In the genomic region with DNA sequence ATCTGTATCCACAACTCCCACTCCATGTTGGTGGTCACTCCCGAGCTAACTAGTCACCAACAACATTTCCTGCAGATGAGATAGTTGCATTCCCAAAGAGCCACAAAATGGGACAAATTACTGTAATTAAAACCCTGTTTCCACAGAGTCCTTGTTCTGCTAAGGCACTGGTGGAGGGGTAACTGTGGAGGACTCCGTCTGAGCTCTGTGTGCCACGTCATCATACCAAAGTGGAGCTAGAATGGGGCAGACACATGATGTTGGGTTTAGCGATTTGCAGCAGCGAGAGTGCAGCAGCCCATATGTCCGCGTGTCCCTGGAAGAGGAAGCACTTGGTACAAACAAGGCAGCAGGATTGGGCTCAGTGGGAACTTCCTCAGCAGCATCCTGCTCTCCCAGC, we compare ENCODE assay signal across 16 cellular contexts.
DNase-seq lines count a peak whose midpoint lies in the region; ATAC-seq, FAIRE-seq and TF ChIP-seq lines count a peak whose summit lies in the region.
"Had no signal": no experiment of that assay in that cellular context is flagged by ENCODE, and none has a peak within 500 bp of the region (broad histone marks: within the 10 kb centered on the region; RNA-seq: fewer than 3 reads in every experiment).

No MANE protein-coding gene starts in this region.

- H3K18ac ChIP-seq in H1 (ENCODE audit: extremely low read depth, low read length): peak overlapping the region; percentile 89

- H2AFZ ChIP-seq in HepG2 (ENCODE audit: low read length) (no peak overlapping the region), H1 (ENCODE audit: low read length) (peak overlapping the region; percentile 94), smooth muscle cell (ENCODE audit: low read depth) (no peak overlapping the region)
- H2AFZ ChIP-seq: GM23248 had no signal

- H3K9ac ChIP-seq in HepG2 (ENCODE audit: insufficient read depth, low read depth, low read length) (no peak overlapping the region), H1 (replicated peaks in 1 of 4; ENCODE audit: extremely low read depth in 1 of 4, low read depth in 3 of 4, low read length in 3 of 4) (no peak overlapping the region), kidney (ENCODE audit: low read length in 2 of 2) (no peak overlapping the region), smooth muscle cell (ENCODE audit: low read depth) (no peak overlapping the region)
- H3K9ac ChIP-seq: BLaER1 treated with 17β-estradiol and CSF1 and Interleukin-3, amounts not matched to agents 10 nM and 100 nM; GM23248 had no signal

- CTCF ChIA-PET in HepG2 (lab: Yijun Ruan, JAX; ENCODE audit: low intra/inter-chr PET ratio, low total read pairs) (no interaction called here), H1 (lab: Charles Lee; ENCODE audit: partially characterized antibody) (interaction anchor here (0.6 to 1.4 kb wide), 3 partner anchors 56 to 402 kb away, joined by 3 read pairs; no protein-coding TSS in a partner anchor)

- no peak for DNase-seq in HepG2 (ENCODE audit: low spot score)
- no peak for DNase-seq in right lobe of liver
- no peak for DNase-seq in H1 (ENCODE audit: low read depth in 1 of 2, low spot score in 2 of 2)
- DNase-seq in kidney: peak; percentile 31
- no peak for DNase-seq in smooth muscle cell (lab: John Stamatoyannopoulos, UW; ENCODE audit: unreplicated experiment)
- no peak for DNase-seq in GM20000 (ENCODE audit: low spot score)
- no peak for DNase-seq in NCI-H1105 (lab: John Stamatoyannopoulos, UW)
- DNase-seq in foreskin keratinocyte: no peak
- DNase-seq: CD4-positive, CD25-positive, alpha-beta regulatory T cell; DMS53; GF-D8; GM23248 had no signal

- no peak overlapping the region; the same call in 1 of the 2 replicates for H4K8ac ChIP-seq in H1 (ENCODE audit: extremely low read depth, insufficient read depth, low read length)

- H3K9me3 ChIP-seq in HepG2 (ENCODE audit: low read length): peaks cover 12% of the 10 kb centered on the region
- no peaks in the 10 kb centered on the region for H3K9me3 ChIP-seq in right lobe of liver
- H3K9me3 ChIP-seq in H1 (ENCODE audit: insufficient read depth in 2 of 2, low read depth in 1 of 2, low read length in 1 of 2): no peaks in the 10 kb centered on the region
- H3K9me3 ChIP-seq in kidney (ENCODE audit: control insufficient read depth in 1 of 2, low read length in 2 of 2): no peaks in the 10 kb centered on the region
- no peaks in the 10 kb centered on the region for H3K9me3 ChIP-seq in smooth muscle cell (replicated peaks; ENCODE audit: low read depth)
- H3K9me3 ChIP-seq: HAP-1 had no signal

- H3K23ac ChIP-seq in H1 (ENCODE audit: insufficient read length): no peak overlapping the region

- intact Hi-C loops in HepG2 (cut with micrococcal nuclease; ENCODE audit: unreplicated experiment) (loop anchor here (5.0 kb wide), 1 partner anchor 578 kb away; no protein-coding TSS in a partner anchor), right lobe of liver (cut with DNase I) (no loop called here), kidney (cut with DNase I) (no loop called here)

- H2BK20ac ChIP-seq in H1 (ENCODE audit: low read length): peak overlapping the region; percentile 99

- H3K79me1 ChIP-seq in H1 (ENCODE audit: low read depth, low read length): no peaks in the 10 kb centered on the region

- in situ Hi-C loops in HepG2 (cut with HindIII; ENCODE audit: extremely low pct_ligation_motif_present, low pct_unique_long_range_greater_than_20kb): no loop called here

- H3K56ac ChIP-seq in H1 (replicated peaks; ENCODE audit: insufficient read length, low read depth, low read length): no peak overlapping the region

- TF ChIP-seq RAD21 in HepG2 (CRISPR knock-in tag; IDR thresholded peaks at IDR 0.05) (no peak), H1 (IDR thresholded peaks at IDR 0.05 in 1 of 2, conservative IDR thresholded peaks at IDR 0.05 in 1 of 2; ENCODE audit: low read depth in 2 of 2, low read length in 2 of 2) (no peak)

- TF ChIP-seq POLR2A in HepG2 (IDR thresholded peaks at IDR 0.05; ENCODE audit: insufficient read depth in 1 of 2, low read depth in 2 of 2, low read length in 2 of 2): no peak
- TF ChIP-seq POLR2A in right lobe of liver (IDR thresholded peaks at IDR 0.05): no peak
- TF ChIP-seq POLR2A in H1 (IDR thresholded peaks at IDR 0.05; ENCODE audit: control extremely low read depth in 1 of 2, low read depth in 2 of 2, low read length in 2 of 2): no peak

- H3K27ac ChIP-seq in HepG2 (ENCODE audit: extremely low read length, insufficient read depth, low read length): no peak overlapping the region
- no peak overlapping the region for H3K27ac ChIP-seq in right lobe of liver
- H3K27ac ChIP-seq in H1 (ENCODE audit: low read depth, low read length): no peak overlapping the region; the same call in 1 of the 2 replicates
- H3K27ac ChIP-seq in kidney (ENCODE audit: low read depth in 2 of 2, low read length in 2 of 2): no peak overlapping the region
- H3K27ac ChIP-seq in smooth muscle cell (ENCODE audit: low read depth): peak overlapping the region; percentile 77
- H3K27ac ChIP-seq in foreskin keratinocyte: no peak overlapping the region
- H3K27ac ChIP-seq: 22Rv1; BLaER1 treated with 17β-estradiol and CSF1 and Interleukin-3, amounts not matched to agents 10 nM and 100 nM; GM23248 had no signal

- H3K36me3 ChIP-seq in HepG2 (replicated peaks in 1 of 2; ENCODE audit: control insufficient read depth in 1 of 2, insufficient read depth in 2 of 2, low read length in 2 of 2) (no peaks in the 10 kb centered on the region), right lobe of liver (no peaks in the 10 kb centered on the region), H1 (ENCODE audit: control insufficient read depth in 2 of 4, insufficient read depth in 4 of 4, low read length in 3 of 4) (no peaks in the 10 kb centered on the region), kidney (ENCODE audit: control insufficient read depth in 1 of 2, insufficient read depth in 2 of 2, low read length in 2 of 2) (no peaks in the 10 kb centered on the region), smooth muscle cell (ENCODE audit: low read depth) (no peaks in the 10 kb centered on the region)
- H3K36me3 ChIP-seq: BLaER1 treated with 17β-estradiol and CSF1 and Interleukin-3, amounts not matched to agents 10 nM and 100 nM; HAP-1 had no signal

- peak overlapping the region; percentile 98 for H2BK12ac ChIP-seq in H1 (ENCODE audit: low read depth, low read length)

- peak overlapping the region; percentile 98 for H4K91ac ChIP-seq in H1 (replicated peaks; ENCODE audit: insufficient read length, low read length)

- peak overlapping the region; percentile 23 for H4K5ac ChIP-seq in H1 (ENCODE audit: insufficient read length, low read depth, low read length)

- peak overlapping the region; percentile 27 for H3K14ac ChIP-seq in H1 (ENCODE audit: insufficient read length)

- H3K4me2 ChIP-seq in HepG2 (ENCODE audit: low read depth, low read length) (no peak overlapping the region), H1 (ENCODE audit: insufficient read depth in 1 of 2, low read depth in 2 of 2, low read length in 2 of 2) (peak overlapping the region; percentile 29 to 43; a peak in 3 of 4 replicates), smooth muscle cell (peak overlapping the region; percentile 63)
- H3K4me2 ChIP-seq: BLaER1 treated with 17β-estradiol and CSF1 and Interleukin-3, amounts not matched to agents 10 nM and 100 nM had no signal

- H2AK5ac ChIP-seq in H1 (ENCODE audit: low read depth, low read length): peak overlapping the region; percentile 56; the same call in 1 of the 2 replicates

- no peaks in the 10 kb centered on the region for H3K27me3 ChIP-seq in HepG2 (ENCODE audit: control insufficient read depth in 1 of 2, insufficient read depth in 2 of 2, low read length in 2 of 2)
- H3K27me3 ChIP-seq in right lobe of liver: no peaks in the 10 kb centered on the region
- no peaks in the 10 kb centered on the region for H3K27me3 ChIP-seq in H1 (replicated peaks in 1 of 4; ENCODE audit: control insufficient read depth in 3 of 4, extremely low read depth in 1 of 4, insufficient read depth in 3 of 4, low read length in 3 of 4)
- no peaks in the 10 kb centered on the region for H3K27me3 ChIP-seq in smooth muscle cell (ENCODE audit: low read depth)
- peaks cover 28% of the 10 kb centered on the region for H3K27me3 ChIP-seq in foreskin keratinocyte
- H3K27me3 ChIP-seq: BLaER1 treated with 17β-estradiol and CSF1 and Interleukin-3, amounts not matched to agents 10 nM and 100 nM had no signal

- H3F3A ChIP-seq in smooth muscle cell (ENCODE audit: low read depth): peaks cover 7% of the 10 kb centered on the region

- H3K79me2 ChIP-seq in HepG2 (ENCODE audit: insufficient read depth, low read length) (no peaks in the 10 kb centered on the region), H1 (ENCODE audit: control insufficient read depth in 1 of 2, insufficient read depth in 2 of 2, low read length in 2 of 2) (no peaks in the 10 kb centered on the region), smooth muscle cell (ENCODE audit: low read depth) (no peaks in the 10 kb centered on the region)

- H2BK15ac ChIP-seq in H1 (ENCODE audit: low read length): peak overlapping the region; percentile 68; the same call in 1 of the 2 replicates

- peak overlapping the region; percentile 81 for H3K4ac ChIP-seq in H1 (replicated peaks; ENCODE audit: insufficient read length, low read depth, low read length)

- FAIRE-seq in HepG2 (lab: Jason Lieb, UNC): no peak
- peak; percentile 24 for FAIRE-seq in H1 (lab: Jason Lieb, UNC)
- no peak for FAIRE-seq in kidney (lab: Jason Lieb, UNC)
- FAIRE-seq: GM19239 had no signal

- H3K23me2 ChIP-seq in H1 (ENCODE audit: low read depth, low read length): no peaks in the 10 kb centered on the region; the same call in 1 of the 2 replicates

- H3K4me1 ChIP-seq in HepG2 (ENCODE audit: insufficient read depth, low read length) (no peaks in the 10 kb centered on the region), right lobe of liver (peaks cover 0 to 9% (median 4%) of the 10 kb centered on the region in 4 donors), H1 (replicated peaks in 1 of 4; ENCODE audit: control insufficient read depth in 3 of 4, insufficient read depth in 4 of 4, low read length in 3 of 4) (peaks cover 8 to 13% (median 9%) of the 10 kb centered on the region in 4 experiments), kidney (ENCODE audit: control insufficient read depth in 1 of 2, insufficient read depth in 1 of 2, low read depth in 1 of 2, low read length in 2 of 2) (peaks cover 2 to 7% of the 10 kb centered on the region in 2 donors), smooth muscle cell (ENCODE audit: low read depth) (no peaks in the 10 kb centered on the region), foreskin keratinocyte (no peaks in the 10 kb centered on the region)
- H3K4me1 ChIP-seq: BLaER1 treated with 17β-estradiol and CSF1 and Interleukin-3, amounts not matched to agents 10 nM and 100 nM; HAP-1 had no signal

- peak overlapping the region; percentile 94 for H2BK5ac ChIP-seq in H1 (ENCODE audit: low read depth, low read length)

- H4K20me1 ChIP-seq in HepG2 (ENCODE audit: insufficient read depth, low read length) (no peaks in the 10 kb centered on the region), H1 (replicated peaks in 1 of 2; ENCODE audit: control insufficient read depth in 1 of 2, insufficient read depth in 2 of 2, low read length in 2 of 2) (no peaks in the 10 kb centered on the region), smooth muscle cell (ENCODE audit: low read depth) (no peaks in the 10 kb centered on the region)
- H4K20me1 ChIP-seq: BLaER1 treated with 17β-estradiol and CSF1 and Interleukin-3, amounts not matched to agents 10 nM and 100 nM had no signal

- TF ChIP-seq EP300 in HepG2 (IDR thresholded peaks at IDR 0.05; ENCODE audit: low read depth in 2 of 2, low read length in 2 of 2) (no peak), HepG2 (CRISPR knock-in tag; IDR thresholded peaks at IDR 0.05; ENCODE audit: borderline replicate concordance) (no peak), H1 (IDR thresholded peaks at IDR 0.05; ENCODE audit: borderline replicate concordance in 1 of 2, low read depth in 2 of 2, low read length in 2 of 2) (no peak)

- TF ChIP-seq CTCF in HepG2 (CRISPR knock-in tag; IDR thresholded peaks at IDR 0.05) (no peak), right lobe of liver (IDR thresholded peaks at IDR 0.05) (no peak), H1 (IDR thresholded peaks at IDR 0.05; ENCODE audit: control extremely low read depth in 1 of 3, insufficient read depth in 1 of 3, low read depth in 1 of 3, low read length in 3 of 3) (no peak), kidney (IDR thresholded peaks at IDR 0.05; ENCODE audit: borderline replicate concordance, extremely low read depth, insufficient read depth) (no peak), smooth muscle cell (IDR thresholded peaks at IDR 0.05; ENCODE audit: borderline replicate concordance, insufficient read depth, poor library complexity, severe bottlenecking) (no peak), GM20000 (IDR thresholded peaks at IDR 0.05; ENCODE audit: extremely low read depth, missing control alignments) (no peak), foreskin keratinocyte (conservative IDR thresholded peaks at IDR 0.05) (no peak)

- POLR2A ChIA-PET in HepG2 (lab: Yijun Ruan, JAX) (no interaction called here), H1 (lab: Charles Lee; ENCODE audit: partially characterized antibody) (interaction anchor here (1.0 kb wide), 1 partner anchor 71 kb away, joined by 3 read pairs; no protein-coding TSS in a partner anchor)

- H2BK120ac ChIP-seq in H1 (replicated peaks; ENCODE audit: low read depth, low read length): peak overlapping the region; percentile 98

- BruUV-seq in HepG2 (replicated peaks; lab: Mats Ljungman, UMichigan): no TSS peak

- ATAC-seq in HepG2 (no peak), right lobe of liver (no peak), foreskin keratinocyte (no peak)

- H3K4me3 ChIP-seq in HepG2 (replicated peaks in 1 of 3; ENCODE audit: insufficient read depth in 1 of 3, low read depth in 2 of 3, low read length in 3 of 3) (no peak overlapping the region), right lobe of liver (no peak overlapping the region), H1 (ENCODE audit: extremely low read depth in 1 of 4, insufficient read depth in 2 of 4, low read depth in 3 of 4, low read length in 4 of 4) (peak overlapping the region in 1 of 4 experiments; percentile 35; a peak in 2 of 8 replicates), kidney (ENCODE audit: low read length in 2 of 2) (no peak overlapping the region), smooth muscle cell (no peak overlapping the region)
- H3K4me3 ChIP-seq: BLaER1 treated with 17β-estradiol and CSF1 and Interleukin-3, amounts not matched to agents 10 nM and 100 nM; GM23248; HAP-1 had no signal

- 22% methylated on average over 7 of the region's 7 CpGs for WGBS in HepG2 (ENCODE audit: low lambda C conversion rate)
- 78% methylated on average over 3 of the region's 7 CpGs for WGBS in right lobe of liver (ENCODE audit: insufficient coverage, low coverage, low lambda C conversion rate, missing lambda C conversion rate)
- 81% methylated on average over 7 of the region's 7 CpGs; no CpG with 5 or more reads in 1 of the 2 experiments for WGBS in H1 (ENCODE audit: extremely low coverage in 1 of 2, insufficient coverage in 1 of 2, insufficient read length in 1 of 2, insufficient replicate concordance in 2 of 2, low coverage in 1 of 2, low lambda C conversion rate in 2 of 2, missing lambda C conversion rate in 1 of 2), 2 experiments
- WGBS in smooth muscle cell (ENCODE audit: low lambda C conversion rate): 41% methylated on average over 7 of the region's 7 CpGs

Comparison
In these comparisons a context has a peak if more than half of its experiments do, and no peak if none do; other contexts are left out.
1. Of the 41 proteins assayed by ChIP-seq in both HepG2 and H1: peak only in HepG2: none; only in H1: MAX; in both: none; in neither: 39; mixed calls (peak in some experiments, not most) for 1.